Comparison of ENCODE assay signal across 16 cellular contexts in the genomic region with DNA sequence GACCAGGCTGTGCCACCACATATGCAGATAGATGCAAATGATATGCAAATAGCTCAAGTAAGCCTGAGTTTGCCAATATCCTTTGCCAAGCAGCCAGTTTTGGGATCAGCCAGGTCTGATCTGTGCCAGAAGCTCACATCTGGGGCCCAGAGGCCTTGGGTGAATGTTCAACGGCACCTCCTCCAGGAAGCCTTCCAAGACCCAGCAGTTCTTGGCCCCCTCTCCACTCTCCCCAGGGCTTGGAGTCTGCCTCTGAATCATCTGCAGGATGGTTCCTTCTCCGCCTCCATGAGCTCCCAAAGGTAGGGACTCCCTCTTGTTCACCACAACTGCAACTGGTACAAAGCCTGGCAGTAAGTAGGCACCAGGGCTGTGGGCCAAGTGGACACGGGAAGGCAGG.
A peak's percentile ranks its signal among the peaks of the same experiment; 100 is the strongest.
DNase-seq lines count a peak whose midpoint lies in the region; ATAC-seq, FAIRE-seq and TF ChIP-seq lines count a peak whose summit lies in the region.
"Had no signal": no experiment of that assay in that cellular context is flagged by ENCODE, and none has a peak within 500 bp of the region (broad histone marks: within the 10 kb centered on the region; RNA-seq: fewer than 3 reads in every experiment).

No MANE protein-coding gene starts in this region.

- TF ChIP-seq CTCF in K562 (IDR thresholded peaks at IDR 0.05 in 2 of 3, conservative IDR thresholded peaks at IDR 0.05 in 1 of 3; ENCODE audit: insufficient read depth in 2 of 3, low read depth in 1 of 3, low read length in 3 of 3): no peak
- no peak for TF ChIP-seq CTCF in pancreas (IDR thresholded peaks at IDR 0.05)
- no peak for TF ChIP-seq CTCF in glutamatergic neuron (IDR thresholded peaks at IDR 0.05; ENCODE audit: partially characterized antibody, unreplicated experiment)

- BruUV-seq in K562 (replicated peaks; lab: Mats Ljungman, UMichigan): no TSS peak

- TF ChIP-seq EP300 in K562 (IDR thresholded peaks at IDR 0.05; ENCODE audit: low read length): no peak

- DNase-seq in Ammon's horn (ENCODE audit: low spot score) (peak; percentile 31), K562 (ENCODE audit: extremely low read depth in 1 of 4, low spot score in 3 of 4) (no peak), fibroblast of peridontal ligament (ENCODE audit: extremely low read depth) (peak; percentile 21), posterior vena cava (ENCODE audit: low spot score) (peak; percentile 53), pancreas (no peak), GM19238 (ENCODE audit: insufficient read length, low spot score) (no peak), glutamatergic neuron (no peak)
- DNase-seq: 8988T; AML-193; CD4-positive, CD25-positive, alpha-beta regulatory T cell; DMS53; GF-D8; GM23248 had no signal

- no peak overlapping the region for H3K4me2 ChIP-seq in K562 (ENCODE audit: insufficient read depth, low read length)
- H3K4me2 ChIP-seq: BLaER1 treated with 17β-estradiol and CSF1 and Interleukin-3, amounts not matched to agents 10 nM and 100 nM had no signal

- H3K36me3 ChIP-seq in K562 (ENCODE audit: control insufficient read depth, insufficient read depth, low read length): no peaks in the 10 kb centered on the region
- no peaks in the 10 kb centered on the region for H3K36me3 ChIP-seq in pancreas
- H3K36me3 ChIP-seq: BLaER1 treated with 17β-estradiol and CSF1 and Interleukin-3, amounts not matched to agents 10 nM and 100 nM had no signal

- no peak overlapping the region for H3K27ac Mint-ChIP-seq in glutamatergic neuron (ENCODE audit: unreplicated experiment)

- peaks cover 3% of the 10 kb centered on the region for H3K27me3 Mint-ChIP-seq in glutamatergic neuron (ENCODE audit: unreplicated experiment)

- no peaks in the 10 kb centered on the region for H4K20me1 ChIP-seq in K562 (replicated peaks; ENCODE audit: control insufficient read depth, insufficient read depth, low read length)
- H4K20me1 ChIP-seq: BLaER1 treated with 17β-estradiol and CSF1 and Interleukin-3, amounts not matched to agents 10 nM and 100 nM had no signal

- TF ChIP-seq POLR2A in K562 (conservative IDR thresholded peaks at IDR 0.05): no peak

- WGBS in K562 (ENCODE audit: insufficient coverage, low coverage, missing lambda C conversion rate): 33% methylated on average over 3 of the region's 3 CpGs
- WGBS in pancreas, 2 donors: 84 to 89% methylated on average over 3 of the region's 3 CpGs

- H2AFZ ChIP-seq in K562 (ENCODE audit: low read depth, low read length): no peak overlapping the region
- H2AFZ ChIP-seq: GM23248 had no signal

- H3K9me3 ChIP-seq in K562 (replicated peaks; ENCODE audit: control insufficient read depth, insufficient read depth, low read depth, low read length) (no peaks in the 10 kb centered on the region), pancreas (no peaks in the 10 kb centered on the region)

- H3K9me3 Mint-ChIP-seq in glutamatergic neuron (ENCODE audit: unreplicated experiment): peaks cover 7% of the 10 kb centered on the region

- POLR2A ChIA-PET in K562 (lab: Yijun Ruan, JAX): interaction anchor here (1.3 to 1.6 kb wide), 2 partner anchors 10 to 15 kb away, joined by 3 to 4 read pairs; no protein-coding TSS in a partner anchor

- H3K36me3 Mint-ChIP-seq in glutamatergic neuron (ENCODE audit: unreplicated experiment): peaks cover 4% of the 10 kb centered on the region

- intact Hi-C loops in K562 (cut with micrococcal nuclease) (no loop called here), posterior vena cava (cut with DNase I) (no loop called here), pancreas (cut with DNase I) (no loop called here)

- in situ Hi-C loops in K562 (cut with MboI): no loop called here

- H3K27ac ChIP-seq in K562 (ENCODE audit: extremely low read depth, low read depth, low read length): no peak overlapping the region
- H3K27ac ChIP-seq in pancreas: no peak overlapping the region
- H3K27ac ChIP-seq: BLaER1 treated with 17β-estradiol and CSF1 and Interleukin-3, amounts not matched to agents 10 nM and 100 nM; GM23248 had no signal

- no peak overlapping the region for H3K4me3 ChIP-seq in K562
- H3K4me3 ChIP-seq in pancreas: no peak overlapping the region
- H3K4me3 ChIP-seq: BLaER1 treated with 17β-estradiol and CSF1 and Interleukin-3, amounts not matched to agents 10 nM and 100 nM; GM23248 had no signal

- H3K4me3 Mint-ChIP-seq in glutamatergic neuron (ENCODE audit: unreplicated experiment): no peak overlapping the region
- H3K4me3 Mint-ChIP-seq: CD4-positive, CD25-positive, alpha-beta regulatory T cell had no signal

- CTCF ChIA-PET in K562 (lab: Yijun Ruan, JAX; ENCODE audit: low intra/inter-chr PET ratio): no interaction called here

- no peaks in the 10 kb centered on the region for H3K79me2 ChIP-seq in K562 (ENCODE audit: control insufficient read depth, insufficient read depth, low read length)

- H3K9me1 ChIP-seq in K562 (ENCODE audit: control insufficient read depth, insufficient read depth, low read length): no peaks in the 10 kb centered on the region

- TF ChIP-seq RAD21 in K562 (CRISPR knock-in tag; conservative IDR thresholded peaks at IDR 0.05 in 1 of 2, IDR thresholded peaks at IDR 0.05 in 1 of 2): no peak

- no peak overlapping the region for H3K9ac ChIP-seq in K562 (ENCODE audit: insufficient read depth in 1 of 2, low read depth in 2 of 2, low read length in 2 of 2)
- H3K9ac ChIP-seq: BLaER1 treated with 17β-estradiol and CSF1 and Interleukin-3, amounts not matched to agents 10 nM and 100 nM; GM23248 had no signal

- ATAC-seq in K562 (no peak), pancreas (no peak)
- ATAC-seq: HCT116 had no signal

- H3K4me1 Mint-ChIP-seq in glutamatergic neuron (ENCODE audit: low read depth, unreplicated experiment): peaks cover 23% of the 10 kb centered on the region
- H3K4me1 Mint-ChIP-seq: CD4-positive, CD25-positive, alpha-beta regulatory T cell had no signal

- H3K27me3 ChIP-seq in K562 (ENCODE audit: control insufficient read depth in 2 of 2, insufficient read depth in 2 of 2, low read length in 2 of 2) (no peaks in the 10 kb centered on the region; a peak in 1 of 5 replicates), pancreas (no peaks in the 10 kb centered on the region)
- H3K27me3 ChIP-seq: BLaER1 treated with 17β-estradiol and CSF1 and Interleukin-3, amounts not matched to agents 10 nM and 100 nM had no signal

- FAIRE-seq in K562 (lab: Jason Lieb, UNC) (no peak), pancreas (lab: Jason Lieb, UNC) (no peak)
- FAIRE-seq: H54 had no signal

- H3K4me1 ChIP-seq in K562 (replicated peaks in 1 of 2; ENCODE audit: control insufficient read depth in 2 of 2, insufficient read depth in 2 of 2, low read length in 2 of 2) (peaks cover 9 to 11% of the 10 kb centered on the region in 2 experiments; a peak in 4 of 5 replicates), pancreas (no peaks in the 10 kb centered on the region)

TF ChIP-seq in K562, 482 proteins besides CTCF, POLR2A, EP300 and RAD21:
- TF ChIP-seq ZNF133 (CRISPR knock-in tag; IDR thresholded peaks at IDR 0.05) (no peak), ZFP36 (IDR thresholded peaks at IDR 0.05; ENCODE audit: low read depth, low read length, partially characterized antibody) (peak; percentile 83)

Comparison
In these comparisons a context has a peak if more than half of its experiments do, and no peak if none do; other contexts are left out.
1. DNase-seq: peak in Ammon's horn (single experiment), fibroblast of peridontal ligament (single experiment) and posterior vena cava (single experiment); none in K562 (0 of 4), pancreas (0 of 6), GM19238 (single experiment) and glutamatergic neuron (single experiment).